Comparison of ENCODE assay signal across 1 cellular context in genomic region chr20:63742381-63743024, GRCh38.
TF ChIP-seq lines count a peak whose summit lies in the region.

No MANE protein-coding gene starts in this region.

TF ChIP-seq in H1, 55 proteins besides CTCF, POLR2A, EP300 and RAD21:
- TF ChIP-seq SP4 (IDR thresholded peaks at IDR 0.05; ENCODE audit: low read length) (no peak), ASH2L (IDR thresholded peaks at IDR 0.05; ENCODE audit: low read length) (no peak), MAX (IDR thresholded peaks at IDR 0.05) (no peak), TAF7 (optimal IDR thresholded peaks at IDR 0.05; ENCODE audit: borderline replicate concordance, low read depth, low read length) (no peak), TBP (IDR thresholded peaks at IDR 0.05; ENCODE audit: low read depth, low read length) (no peak), POLR2AphosphoS5 (IDR thresholded peaks at IDR 0.05; ENCODE audit: low read depth, low read length) (no peak), POU5F1 (IDR thresholded peaks at IDR 0.05; ENCODE audit: low read depth, low read length) (no peak), FOSL1 (IDR thresholded peaks at IDR 0.05; ENCODE audit: insufficient read depth, low read depth, low read length) (no peak), PHF8 (conservative IDR thresholded peaks at IDR 0.05; ENCODE audit: low read depth, low read length) (no peak), NRF1 (IDR thresholded peaks at IDR 0.05; ENCODE audit: low read depth, low read length) (no peak), SP2 (IDR thresholded peaks at IDR 0.05; ENCODE audit: low read length) (no peak), CHD2 (IDR thresholded peaks at IDR 0.05; ENCODE audit: low read length) (no peak), KDM5A (IDR thresholded peaks at IDR 0.05; ENCODE audit: low read length) (no peak), BCL11A (IDR thresholded peaks at IDR 0.05; ENCODE audit: low read depth in 2 of 2, low read length in 2 of 2) (no peak), ZNF274 (IDR thresholded peaks at IDR 0.05; ENCODE audit: borderline replicate concordance, extremely low read depth, low read length) (no peak), YY1 (IDR thresholded peaks at IDR 0.05; ENCODE audit: low read depth, low read length) (no peak)
TF ChIP-seq in H1: peak in this region for 0.
